36 cellular contexts compared by ENCODE assay signal in the genomic region with DNA sequence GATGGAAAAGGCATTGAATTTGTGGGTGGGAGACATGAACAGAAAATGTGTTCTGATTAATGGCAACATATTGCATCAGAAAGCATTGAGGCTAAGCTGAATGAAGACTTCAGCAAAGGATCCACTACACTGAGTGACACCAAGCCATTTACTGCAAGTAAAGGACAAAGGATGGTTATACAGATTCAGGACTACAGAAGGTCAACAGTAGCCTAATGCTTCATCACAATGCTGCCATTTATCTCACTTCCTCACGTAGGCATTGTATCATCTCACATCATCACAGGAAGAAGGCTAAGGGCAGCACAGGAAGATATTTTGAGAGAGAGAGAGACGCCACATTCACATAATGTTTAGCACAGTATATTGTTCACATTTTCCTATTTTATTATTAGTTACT.
"Had no signal": no experiment of that assay in that cellular context is flagged by ENCODE, and none has a peak within 500 bp of the region (broad histone marks: within the 10 kb centered on the region; RNA-seq: fewer than 3 reads in every experiment).

No MANE protein-coding gene starts in this region.

- H3K4me1 Mint-ChIP-seq: activated B cell treated with CpG ODN at 0.5 μM for 24 hours; activated CD4-positive, alpha-beta T cell treated with anti-CD3 and anti-CD28 coated beads, Interleukin-2, amount 10 ng/mL, durations not matched to agents 24 days and 14 days; activated naive CD8-positive, alpha-beta T cell treated with anti-CD3 and anti-CD28 coated beads for 36 hours; activated T-helper 17 cell treated with anti-CD3 and anti-CD28 coated beads, Interleukin-2, amount 50 U/mL, for 72 hours had no signal

- H3K4me3 ChIP-seq: adrenal gland, body of pancreas, breast epithelium had no signal

- DNase-seq: activated B cell treated with CpG ODN at 0.5 μM for 24 hours; activated CD4-positive, alpha-beta memory T cell treated with anti-CD3 and anti-CD28 coated beads for 36 hours; activated CD4-positive, alpha-beta T cell treated with anti-CD3 and anti-CD28 coated beads for 4 hours; activated CD4-positive, alpha-beta T cell treated with anti-CD3 and anti-CD28 coated beads, Interleukin-2, amount 10 ng/mL, durations not matched to agents 24 days and 14 days; activated CD4-positive, alpha-beta T cell treated with anti-CD3 and anti-CD28 coated beads, Interleukin-2, amount 50 U/mL, for 1 hour; activated CD4-positive, alpha-beta T cell treated with anti-CD3 and anti-CD28 coated beads, Interleukin-2, amount 50 U/mL, for 4 hours; activated CD4-positive, CD25-positive, alpha-beta regulatory T cell treated with anti-CD3 and anti-CD28 coated beads, Interleukin-2, amount 50 U/mL, for 72 hours; activated CD8-positive, alpha-beta memory T cell treated with anti-CD3 and anti-CD28 coated beads, Interleukin-2, amount 50 U/mL, for 4 hours; activated CD8-positive, alpha-beta T cell treated with anti-CD3 and anti-CD28 coated beads for 36 hours; activated effector memory CD4-positive, alpha-beta T cell treated with anti-CD3 and anti-CD28 coated beads, Interleukin-2, amount 50 U/mL, for 16 hours; activated gamma-delta T cell treated with Interleukin-2 at 50 U/mL for 16 hours; activated naive CD4-positive, alpha-beta T cell; activated naive CD4-positive, alpha-beta T cell treated with anti-CD3 and anti-CD28 coated beads for 36 hours; activated naive CD4-positive, alpha-beta T cell treated with anti-CD3 and anti-CD28 coated beads, Interleukin-2, amount 50 U/mL, for 16 hours; activated naive CD8-positive, alpha-beta T cell treated with anti-CD3 and anti-CD28 coated beads for 36 hours; activated T-cell treated with anti-CD3 and anti-CD28 coated beads for 4 hours; activated T-cell treated with anti-CD3 and anti-CD28 coated beads, Interleukin-2, amount 50 U/mL, for 1 hour; activated T-cell treated with anti-CD3 and anti-CD28 coated beads, Interleukin-2, amount 50 U/mL, for 4 hours; activated T-cell treated with anti-CD3 and anti-CD28 coated beads, Interleukin-2, amount 50 U/mL, for 72 hours; adrenal gland; amniotic stem cell; aorta; body of pancreas; brain microvascular endothelial cell; central memory CD4-positive, alpha-beta T cell; T-helper 2 cell; T-helper 9 cell had no signal

- ATAC-seq: activated CD8-positive, alpha-beta T cell treated with anti-CD3 and anti-CD28 coated beads for 36 hours; activated naive CD4-positive, alpha-beta T cell treated with anti-CD3 and anti-CD28 coated beads, Interleukin-2, amount 50 U/mL, for 72 hours; activated T-cell treated with anti-CD3 and anti-CD28 coated beads, Interleukin-2, amount 50 U/mL, for 4 hours; activated T-cell treated with anti-CD3 and anti-CD28 coated beads, Interleukin-2, amount 50 U/mL, for 72 hours; activated T-helper 17 cell treated with anti-CD3 and anti-CD28 coated beads, Interleukin-2, amount 50 U/mL, for 72 hours; body of pancreas had no signal

- H3K9me3 ChIP-seq: adrenal gland, body of pancreas, breast epithelium had no signal

- FAIRE-seq: astrocyte, colon, TTC549 had no signal

- H3K36me3 ChIP-seq: adrenal gland, brain microvascular endothelial cell, breast epithelium had no signal

- H3K27me3 Mint-ChIP-seq: activated B cell treated with CpG ODN at 0.5 μM for 24 hours; activated CD4-positive, alpha-beta memory T cell treated with anti-CD3 and anti-CD28 coated beads for 36 hours; activated CD4-positive, alpha-beta T cell treated with anti-CD3 and anti-CD28 coated beads, Interleukin-2, amount 10 ng/mL, durations not matched to agents 24 days and 14 days; activated CD8-positive, alpha-beta T cell treated with anti-CD3 and anti-CD28 coated beads for 36 hours; activated naive CD8-positive, alpha-beta T cell treated with anti-CD3 and anti-CD28 coated beads for 36 hours; activated T-helper 17 cell treated with anti-CD3 and anti-CD28 coated beads, Interleukin-2, amount 50 U/mL, for 72 hours had no signal

- H3K27ac Mint-ChIP-seq: activated B cell treated with CpG ODN at 0.5 μM for 24 hours; activated CD4-positive, alpha-beta memory T cell treated with anti-CD3 and anti-CD28 coated beads for 36 hours; activated CD4-positive, alpha-beta T cell treated with anti-CD3 and anti-CD28 coated beads, Interleukin-2, amount 10 ng/mL, durations not matched to agents 24 days and 14 days; activated CD8-positive, alpha-beta T cell treated with anti-CD3 and anti-CD28 coated beads for 36 hours; activated naive CD4-positive, alpha-beta T cell treated with anti-CD3 and anti-CD28 coated beads for 36 hours; activated naive CD4-positive, alpha-beta T cell treated with anti-CD3 and anti-CD28 coated beads, Interleukin-2, amount 50 U/mL, for 72 hours; activated naive CD8-positive, alpha-beta T cell treated with anti-CD3 and anti-CD28 coated beads for 36 hours; activated T-cell treated with anti-CD3 and anti-CD28 coated beads, Interleukin-2, amount 50 U/mL, for 72 hours; activated T-helper 1 cell treated with anti-CD3 and anti-CD28 coated beads, Interleukin-12 subunit alpha, Interleukin-12 subunit beta, Interleukin-2, Interleukin-4 antibody, amounts not matched to agents 30 ng/mL and 10 ng/mL and 1 ng/mL, durations not matched to agents 14 hours and 24 hours and 36 hours; activated T-helper 17 cell treated with anti-CD3 and anti-CD28 coated beads, Interleukin-2, amount 50 U/mL, for 72 hours; T-helper 2 cell treated with Interferon-gamma antibody and Interleukin-4, amounts not matched to agents 5 μg/mL and 100 μg/mL, for 36 hours had no signal

- H3K27ac ChIP-seq: adrenal gland, body of pancreas, brain microvascular endothelial cell, breast epithelium, VCaP had no signal

- H3K4me3 Mint-ChIP-seq: activated B cell treated with CpG ODN at 0.5 μM for 24 hours; activated CD4-positive, alpha-beta memory T cell treated with anti-CD3 and anti-CD28 coated beads for 36 hours; activated CD4-positive, alpha-beta T cell treated with anti-CD3 and anti-CD28 coated beads, Interleukin-2, amount 10 ng/mL, durations not matched to agents 24 days and 14 days; activated CD8-positive, alpha-beta T cell treated with anti-CD3 and anti-CD28 coated beads for 36 hours; activated naive CD4-positive, alpha-beta T cell treated with anti-CD3 and anti-CD28 coated beads for 36 hours; activated naive CD8-positive, alpha-beta T cell treated with anti-CD3 and anti-CD28 coated beads for 36 hours; activated T-cell treated with anti-CD3 and anti-CD28 coated beads, Interleukin-2, amount 50 U/mL, for 4 hours; activated T-cell treated with anti-CD3 and anti-CD28 coated beads, Interleukin-2, amount 50 U/mL, for 72 hours; activated T-helper 1 cell treated with anti-CD3 and anti-CD28 coated beads, Interleukin-12 subunit alpha, Interleukin-12 subunit beta, Interleukin-2, Interleukin-4 antibody, amounts not matched to agents 30 ng/mL and 10 ng/mL and 1 ng/mL, durations not matched to agents 14 hours and 24 hours and 36 hours; activated T-helper 17 cell treated with anti-CD3 and anti-CD28 coated beads, Interleukin-2, amount 50 U/mL, for 72 hours; T-helper 2 cell treated with Interferon-gamma antibody and Interleukin-4, amounts not matched to agents 5 μg/mL and 100 μg/mL, for 36 hours had no signal

- H3K36me3 Mint-ChIP-seq: activated CD4-positive, alpha-beta memory T cell treated with anti-CD3 and anti-CD28 coated beads for 36 hours; activated naive CD4-positive, alpha-beta T cell treated with anti-CD3 and anti-CD28 coated beads, Interleukin-2, amount 50 U/mL, for 72 hours; activated naive CD8-positive, alpha-beta T cell treated with anti-CD3 and anti-CD28 coated beads for 36 hours had no signal

- H3K4me1 ChIP-seq: adrenal gland, body of pancreas, breast epithelium had no signal

- H3K27me3 ChIP-seq: adrenal gland, body of pancreas, brain microvascular endothelial cell, breast epithelium had no signal
